ENCODE assay signal across 8 cellular contexts in the genomic region with DNA sequence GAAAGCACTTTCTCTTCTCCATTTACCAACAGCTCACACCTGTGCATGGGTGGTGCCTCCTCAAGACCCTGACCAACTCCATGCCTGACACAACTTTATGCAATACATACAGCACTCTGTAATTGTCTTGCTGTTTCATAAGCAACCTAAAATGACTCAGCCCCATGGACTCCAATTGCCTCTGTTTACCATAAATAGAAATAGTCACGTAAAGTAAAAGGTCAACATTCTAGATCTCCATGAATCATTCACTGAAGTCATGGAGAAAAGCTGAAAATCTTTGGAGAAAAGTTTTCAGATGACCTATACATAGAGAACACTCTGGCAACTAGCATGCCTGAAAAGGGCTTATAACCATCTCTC.
DNase-seq lines count a peak whose midpoint lies in the region; ATAC-seq and TF ChIP-seq lines count a peak whose summit lies in the region.
"Had no signal": no experiment of that assay in that cellular context is flagged by ENCODE, and none has a peak within 500 bp of the region (broad histone marks: within the 10 kb centered on the region; RNA-seq: fewer than 3 reads in every experiment).

No MANE protein-coding gene starts in this region.

- DNase-seq in HFF-Myc (ENCODE audit: extremely low read depth, low read depth) (peak; percentile 75), heart left ventricle (no peak), NCI-H2029 treated with DMSO at 0.1 percent for 48 hours (lab: John Stamatoyannopoulos, UW) (no peak)
- DNase-seq: activated CD4-positive, alpha-beta T cell treated with anti-CD3 and anti-CD28 coated beads, Interleukin-2, amount 50 U/mL, for 1 hour had no signal

- TF ChIP-seq POLR2A in heart left ventricle (IDR thresholded peaks at IDR 0.05), result no peak

- TF ChIP-seq CTCF in HFF-Myc (IDR thresholded peaks at IDR 0.05; ENCODE audit: low read depth, low read length, missing control alignments) (no peak), WI38 (IDR thresholded peaks at IDR 0.05; ENCODE audit: low read depth, low read length) (no peak), heart left ventricle (IDR thresholded peaks at IDR 0.05) (no peak)

- H3K9me3 ChIP-seq in heart left ventricle (no peaks in the 10 kb centered on the region), stomach smooth muscle (ENCODE audit: control insufficient read depth in 2 of 2, low read length in 2 of 2) (no peaks in the 10 kb centered on the region)

- peak overlapping the region; percentile 61 to 88 (median 78) for H3K27ac ChIP-seq in heart left ventricle
- H3K27ac ChIP-seq in stomach smooth muscle (ENCODE audit: low read length), result peak overlapping the region; percentile 58

- no peak overlapping the region for H3K9ac ChIP-seq in stomach smooth muscle (ENCODE audit: low read length in 2 of 2)

- intact Hi-C loops in heart left ventricle (cut with DNase I), result loop anchor here in 2 of 10 donors (2.0 to 5.0 kb wide), 2 partner anchors 22 to 37 kb away; no protein-coding TSS in a partner anchor

- H3K27me3 ChIP-seq in heart left ventricle (no peaks in the 10 kb centered on the region), stomach smooth muscle (ENCODE audit: control insufficient read depth in 1 of 2, insufficient read depth in 2 of 2, low read length in 2 of 2) (no peaks in the 10 kb centered on the region)

- 11 to 50% (median 41%) methylated on average over 1 of the region's 1 CpG for WGBS in heart left ventricle, 4 donors

- H3K36me3 ChIP-seq in heart left ventricle, result peaks cover 0 to 13% (median 0%) of the 10 kb centered on the region in 9 donors
- H3K36me3 ChIP-seq in stomach smooth muscle (ENCODE audit: control insufficient read depth in 2 of 2, insufficient read depth in 2 of 2, low read length in 2 of 2), result no peaks in the 10 kb centered on the region

- H3K4me3 ChIP-seq in HFF-Myc (replicated peaks; ENCODE audit: low read depth, low read length) (no peak overlapping the region), WI38 (ENCODE audit: low read depth, low read length) (0 out of 2 replicates have a peak overlapping the region, but pooled peaks have one; percentile 20), heart left ventricle (peak overlapping the region in 10 of 12 donors; percentile 17 to 52 (median 28)), stomach smooth muscle (ENCODE audit: low read length in 2 of 2) (no peak overlapping the region)

- ATAC-seq in heart left ventricle (peak; percentile 53 to 76 (median 71)), GM19395 (IDR thresholded peaks at IDR 0.05; ENCODE audit: unreplicated experiment) (no peak), HG02981 (IDR thresholded peaks at IDR 0.05; ENCODE audit: unreplicated experiment) (no peak)

- H3K4me1 ChIP-seq in heart left ventricle (peaks cover 0 to 70% (median 38%) of the 10 kb centered on the region in 12 donors), stomach smooth muscle (ENCODE audit: control insufficient read depth, insufficient read depth, low read length) (peaks cover 22% of the 10 kb centered on the region)

Comparison
In these comparisons a context has a peak if more than half of its experiments do, and no peak if none do; other contexts are left out.
1. H3K4me3 ChIP-seq: peak in WI38 (single experiment) and heart left ventricle (10 of 12); none in HFF-Myc (single experiment) and stomach smooth muscle (0 of 2).
2. ATAC-seq: peak in heart left ventricle (4 of 4); none in GM19395 (single experiment) and HG02981 (single experiment).